ENCODE assay signal across 23 cellular contexts in genomic region chr16:1429631-1430030, GRCh38. TPM values are rescaled to one million over a fixed set of nuclear protein-coding genes. Genes with fewer than 3 reads are reported as not detected.
"Had no signal": no experiment of that assay in that cellular context is flagged by ENCODE, and none has a peak within 500 bp of the region (broad histone marks: within the 10 kb centered on the region; RNA-seq: fewer than 3 reads in every experiment).

No MANE protein-coding gene starts in this region.

- H3K9me3 Mint-ChIP-seq: activated naive CD8-positive, alpha-beta T cell treated with anti-CD3 and anti-CD28 coated beads for 36 hours; activated T-cell treated with anti-CD3 and anti-CD28 coated beads, Interleukin-2, amount 50 U/mL, for 4 hours; stimulated activated naive CD8-positive, alpha-beta T cell treated with anti-CD3 and anti-CD28 coated beads, Interleukin-15, Interleukin-2, amounts not matched to agents 100 ng/mL and 50 ng/mL, for 24 hours had no signal

- H3K4me3 ChIP-seq: hepatocyte, thyroid gland had no signal

- H3K4me1 Mint-ChIP-seq: activated naive CD8-positive, alpha-beta T cell treated with anti-CD3 and anti-CD28 coated beads for 36 hours had no signal

- H3K27me3 Mint-ChIP-seq: activated naive CD8-positive, alpha-beta T cell treated with anti-CD3 and anti-CD28 coated beads for 36 hours; stimulated activated naive CD8-positive, alpha-beta T cell treated with anti-CD3 and anti-CD28 coated beads, Interleukin-15, Interleukin-2, amounts not matched to agents 100 ng/mL and 50 ng/mL, for 24 hours had no signal

- H3K27me3 ChIP-seq: hepatocyte, thyroid gland had no signal

- H3K36me3 Mint-ChIP-seq: activated naive CD8-positive, alpha-beta T cell treated with anti-CD3 and anti-CD28 coated beads for 36 hours had no signal

- H3K36me3 ChIP-seq: thyroid gland had no signal

- H3K9me3 ChIP-seq: thyroid gland had no signal

- ATAC-seq: activated T-cell treated with anti-CD3 and anti-CD28 coated beads, Interleukin-2, amount 50 U/mL, for 4 hours had no signal

- H3K4me3 Mint-ChIP-seq: activated T-cell treated with anti-CD3 and anti-CD28 coated beads, Interleukin-2, amount 50 U/mL, for 4 hours; stimulated activated naive CD8-positive, alpha-beta T cell treated with anti-CD3 and anti-CD28 coated beads, Interleukin-15, Interleukin-2, amounts not matched to agents 100 ng/mL and 50 ng/mL, for 24 hours had no signal

- H3K27ac ChIP-seq: hepatocyte, thyroid gland had no signal

- DNase-seq: activated CD4-positive, alpha-beta T cell treated with anti-CD3 and anti-CD28 coated beads, Interleukin-2, amount 50 U/mL, for 4 hours; activated CD8-positive, alpha-beta memory T cell treated with anti-CD3 and anti-CD28 coated beads for 24 hours; activated CD8-positive, alpha-beta memory T cell treated with anti-CD3 and anti-CD28 coated beads, Interleukin-2, amount 50 U/mL, for 4 hours; activated naive CD4-positive, alpha-beta T cell treated with Interleukin-2 at 50 U/mL for 16 hours; activated naive CD8-positive, alpha-beta T cell treated with anti-CD3 and anti-CD28 coated beads for 36 hours; activated T-cell treated with anti-CD3 and anti-CD28 coated beads, Interleukin-2, amount 50 U/mL, for 4 hours; central memory CD4-positive, alpha-beta T cell; dermis blood vessel endothelial cell; effector CD8-positive, alpha-beta T cell; foreskin melanocyte; left ventricle myocardium superior; stimulated activated CD4-positive, alpha-beta T cell treated with anti-CD3 and anti-CD28 coated beads, Interleukin-2, amount 100 ng/mL, for 48 hours; substantia nigra; T-helper 1 cell; thyroid gland had no signal

- H3K27ac Mint-ChIP-seq: activated naive CD8-positive, alpha-beta T cell treated with anti-CD3 and anti-CD28 coated beads for 36 hours; stimulated activated naive CD8-positive, alpha-beta T cell treated with anti-CD3 and anti-CD28 coated beads, Interleukin-15, Interleukin-2, amounts not matched to agents 100 ng/mL and 50 ng/mL, for 24 hours had no signal

RNA-seq across cellular contexts. Expression of gene PERCC1, which starts 1.2 kb away (rescaled TPM):
- total RNA-seq: astrocyte, dermis blood vessel endothelial cell, esophagus mucosa, myocyte, renal cortical epithelial cell, ureter had no signal
- polyA plus RNA-seq: hepatocyte, neural cell had no signal
